Comparison of ENCODE assay signal across 8 cellular contexts in genomic region chr6:134938896-134939295, GRCh38. TPM values are rescaled to one million over a fixed set of nuclear protein-coding genes. Genes with fewer than 3 reads are reported as not detected.
DNase-seq lines count a peak whose midpoint lies in the region; ATAC-seq and FAIRE-seq lines count a peak whose summit lies in the region.

No MANE protein-coding gene starts in this region.

- H3K27ac Mint-ChIP-seq in memory B cell = no peak overlapping the region
- peak overlapping the region in 1 of 2 donors; percentile 56 for H3K27ac Mint-ChIP-seq in stimulated activated naive CD8-positive, alpha-beta T cell treated with anti-CD3 and anti-CD28 coated beads, Interleukin-15, amount 100 ng/mL, for 72 hours

- no peak overlapping the region for H3K4me3 Mint-ChIP-seq in memory B cell
- H3K4me3 Mint-ChIP-seq in stimulated activated naive CD8-positive, alpha-beta T cell treated with anti-CD3 and anti-CD28 coated beads, Interleukin-15, amount 100 ng/mL, for 72 hours = peak overlapping the region in 1 of 2 donors; percentile 42

- FAIRE-seq in frontal cortex (lab: Jason Lieb, UNC) = no peak

- H3K36me3 Mint-ChIP-seq in memory B cell = no peaks in the 10 kb centered on the region

- no peaks in the 10 kb centered on the region for H3K9me3 Mint-ChIP-seq in memory B cell
- H3K9me3 Mint-ChIP-seq in stimulated activated naive CD8-positive, alpha-beta T cell treated with anti-CD3 and anti-CD28 coated beads, Interleukin-15, amount 100 ng/mL, for 72 hours = no peaks in the 10 kb centered on the region

- peak; percentile 71 for ATAC-seq in memory B cell (ENCODE audit: low read depth)
- peak; percentile 91 for ATAC-seq in stimulated activated naive CD8-positive, alpha-beta T cell treated with anti-CD3 and anti-CD28 coated beads, Interleukin-15, amount 100 ng/mL, for 72 hours

- DNase-seq in activated gamma-delta T cell treated with anti-CD3 and anti-CD28 coated beads, Interleukin-2, amount 50 U/mL, for 16 hours (ENCODE audit: low read depth) = peak; percentile 19
- no peak for DNase-seq in activated gamma-delta T cell treated with Interleukin-2 at 50 U/mL for 16 hours
- peak; percentile 32 to 73 for DNase-seq in activated CD4-positive, alpha-beta T cell treated with anti-CD3 and anti-CD28 coated beads, Interleukin-2, amount 50 U/mL, for 24 hours (ENCODE audit: low read depth in 1 of 2, low spot score in 1 of 2)
- DNase-seq in memory B cell (ENCODE audit: low spot score in 2 of 2) = no peak
- peak; percentile 52 to 70 for DNase-seq in stimulated activated naive CD8-positive, alpha-beta T cell treated with anti-CD3 and anti-CD28 coated beads, Interleukin-15, amount 100 ng/mL, for 72 hours
- no peak for DNase-seq in COLO668 (lab: John Stamatoyannopoulos, UW; ENCODE audit: unreplicated experiment)
- DNase-seq in NCI-H1092 (lab: John Stamatoyannopoulos, UW) = no peak
- no peak for DNase-seq in frontal cortex (ENCODE audit: low spot score in 2 of 2)

- no peaks in the 10 kb centered on the region for H3K4me1 Mint-ChIP-seq in memory B cell
- peaks cover 40% of the 10 kb centered on the region for H3K4me1 Mint-ChIP-seq in stimulated activated naive CD8-positive, alpha-beta T cell treated with anti-CD3 and anti-CD28 coated beads, Interleukin-15, amount 100 ng/mL, for 72 hours

- H3K27me3 Mint-ChIP-seq in memory B cell = peaks cover 2% of the 10 kb centered on the region
- no peaks in the 10 kb centered on the region for H3K27me3 Mint-ChIP-seq in stimulated activated naive CD8-positive, alpha-beta T cell treated with anti-CD3 and anti-CD28 coated beads, Interleukin-15, amount 100 ng/mL, for 72 hours

RNA-seq across cellular contexts. Expression of gene ALDH8A1, which starts 11.0 kb away (rescaled TPM):
- total RNA-seq in frontal cortex = 3.3 TPM

Comparison
In these comparisons a context has a peak if more than half of its experiments do, and no peak if none do; other contexts are left out.
1. DNase-seq: peak in activated gamma-delta T cell treated with anti-CD3 and anti-CD28 coated beads, Interleukin-2, amount 50 U/mL, for 16 hours (single experiment), activated CD4-positive, alpha-beta T cell treated with anti-CD3 and anti-CD28 coated beads, Interleukin-2, amount 50 U/mL, for 24 hours (2 of 2) and stimulated activated naive CD8-positive, alpha-beta T cell treated with anti-CD3 and anti-CD28 coated beads, Interleukin-15, amount 100 ng/mL, for 72 hours (2 of 2); none in activated gamma-delta T cell treated with Interleukin-2 at 50 U/mL for 16 hours (single experiment), memory B cell (0 of 2), COLO668 (single experiment), NCI-H1092 (single experiment) and frontal cortex (0 of 2).